In the genomic region with DNA sequence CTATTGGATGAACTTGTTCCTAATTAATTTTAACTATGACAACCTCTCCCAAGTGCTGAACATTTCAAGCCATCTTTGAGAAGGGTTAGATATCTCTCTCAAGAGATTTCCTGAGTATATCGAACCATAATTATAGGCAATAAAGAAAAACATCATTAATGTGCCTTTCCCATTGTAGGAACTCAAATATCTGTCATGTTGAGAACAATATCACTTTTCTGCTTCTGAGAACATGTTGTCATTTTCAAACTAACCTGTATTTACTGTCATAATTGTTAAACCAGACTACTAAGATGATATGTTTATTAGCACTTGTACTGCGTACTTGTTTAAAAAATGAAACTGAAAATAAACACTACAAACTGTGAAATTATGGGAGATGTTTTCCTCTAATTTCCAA, we compare ENCODE assay signal across 1 cellular context.
TF ChIP-seq lines count a peak whose summit lies in the region.

No MANE protein-coding gene starts in this region.

TF ChIP-seq in GM23338, 12 proteins besides CTCF, POLR2A, EP300 and RAD21 (continued from another document):
- TF ChIP-seq, protein P1, sequence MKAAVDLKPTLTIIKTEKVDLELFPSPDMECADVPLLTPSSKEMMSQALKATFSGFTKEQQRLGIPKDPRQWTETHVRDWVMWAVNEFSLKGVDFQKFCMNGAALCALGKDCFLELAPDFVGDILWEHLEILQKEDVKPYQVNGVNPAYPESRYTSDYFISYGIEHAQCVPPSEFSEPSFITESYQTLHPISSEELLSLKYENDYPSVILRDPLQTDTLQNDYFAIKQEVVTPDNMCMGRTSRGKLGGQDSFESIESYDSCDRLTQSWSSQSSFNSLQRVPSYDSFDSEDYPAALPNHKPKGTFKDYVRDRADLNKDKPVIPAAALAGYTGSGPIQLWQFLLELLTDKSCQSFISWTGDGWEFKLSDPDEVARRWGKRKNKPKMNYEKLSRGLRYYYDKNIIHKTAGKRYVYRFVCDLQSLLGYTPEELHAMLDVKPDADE (IDR thresholded peaks at IDR 0.05), result no peak
- TF ChIP-seq EZH2 (IDR thresholded peaks at IDR 0.05; ENCODE audit: low read depth, unreplicated experiment) (no peak), EZH2phosphoT487 (IDR thresholded peaks at IDR 0.05; ENCODE audit: unreplicated experiment) (no peak), NANOG (IDR thresholded peaks at IDR 0.05; ENCODE audit: borderline replicate concordance) (no peak), ZNF114 (CRISPR knock-in tag; IDR thresholded peaks at IDR 0.05) (no peak), STAT1 (IDR thresholded peaks at IDR 0.05; ENCODE audit: unreplicated experiment) (no peak)
- TF ChIP-seq, protein P2, sequence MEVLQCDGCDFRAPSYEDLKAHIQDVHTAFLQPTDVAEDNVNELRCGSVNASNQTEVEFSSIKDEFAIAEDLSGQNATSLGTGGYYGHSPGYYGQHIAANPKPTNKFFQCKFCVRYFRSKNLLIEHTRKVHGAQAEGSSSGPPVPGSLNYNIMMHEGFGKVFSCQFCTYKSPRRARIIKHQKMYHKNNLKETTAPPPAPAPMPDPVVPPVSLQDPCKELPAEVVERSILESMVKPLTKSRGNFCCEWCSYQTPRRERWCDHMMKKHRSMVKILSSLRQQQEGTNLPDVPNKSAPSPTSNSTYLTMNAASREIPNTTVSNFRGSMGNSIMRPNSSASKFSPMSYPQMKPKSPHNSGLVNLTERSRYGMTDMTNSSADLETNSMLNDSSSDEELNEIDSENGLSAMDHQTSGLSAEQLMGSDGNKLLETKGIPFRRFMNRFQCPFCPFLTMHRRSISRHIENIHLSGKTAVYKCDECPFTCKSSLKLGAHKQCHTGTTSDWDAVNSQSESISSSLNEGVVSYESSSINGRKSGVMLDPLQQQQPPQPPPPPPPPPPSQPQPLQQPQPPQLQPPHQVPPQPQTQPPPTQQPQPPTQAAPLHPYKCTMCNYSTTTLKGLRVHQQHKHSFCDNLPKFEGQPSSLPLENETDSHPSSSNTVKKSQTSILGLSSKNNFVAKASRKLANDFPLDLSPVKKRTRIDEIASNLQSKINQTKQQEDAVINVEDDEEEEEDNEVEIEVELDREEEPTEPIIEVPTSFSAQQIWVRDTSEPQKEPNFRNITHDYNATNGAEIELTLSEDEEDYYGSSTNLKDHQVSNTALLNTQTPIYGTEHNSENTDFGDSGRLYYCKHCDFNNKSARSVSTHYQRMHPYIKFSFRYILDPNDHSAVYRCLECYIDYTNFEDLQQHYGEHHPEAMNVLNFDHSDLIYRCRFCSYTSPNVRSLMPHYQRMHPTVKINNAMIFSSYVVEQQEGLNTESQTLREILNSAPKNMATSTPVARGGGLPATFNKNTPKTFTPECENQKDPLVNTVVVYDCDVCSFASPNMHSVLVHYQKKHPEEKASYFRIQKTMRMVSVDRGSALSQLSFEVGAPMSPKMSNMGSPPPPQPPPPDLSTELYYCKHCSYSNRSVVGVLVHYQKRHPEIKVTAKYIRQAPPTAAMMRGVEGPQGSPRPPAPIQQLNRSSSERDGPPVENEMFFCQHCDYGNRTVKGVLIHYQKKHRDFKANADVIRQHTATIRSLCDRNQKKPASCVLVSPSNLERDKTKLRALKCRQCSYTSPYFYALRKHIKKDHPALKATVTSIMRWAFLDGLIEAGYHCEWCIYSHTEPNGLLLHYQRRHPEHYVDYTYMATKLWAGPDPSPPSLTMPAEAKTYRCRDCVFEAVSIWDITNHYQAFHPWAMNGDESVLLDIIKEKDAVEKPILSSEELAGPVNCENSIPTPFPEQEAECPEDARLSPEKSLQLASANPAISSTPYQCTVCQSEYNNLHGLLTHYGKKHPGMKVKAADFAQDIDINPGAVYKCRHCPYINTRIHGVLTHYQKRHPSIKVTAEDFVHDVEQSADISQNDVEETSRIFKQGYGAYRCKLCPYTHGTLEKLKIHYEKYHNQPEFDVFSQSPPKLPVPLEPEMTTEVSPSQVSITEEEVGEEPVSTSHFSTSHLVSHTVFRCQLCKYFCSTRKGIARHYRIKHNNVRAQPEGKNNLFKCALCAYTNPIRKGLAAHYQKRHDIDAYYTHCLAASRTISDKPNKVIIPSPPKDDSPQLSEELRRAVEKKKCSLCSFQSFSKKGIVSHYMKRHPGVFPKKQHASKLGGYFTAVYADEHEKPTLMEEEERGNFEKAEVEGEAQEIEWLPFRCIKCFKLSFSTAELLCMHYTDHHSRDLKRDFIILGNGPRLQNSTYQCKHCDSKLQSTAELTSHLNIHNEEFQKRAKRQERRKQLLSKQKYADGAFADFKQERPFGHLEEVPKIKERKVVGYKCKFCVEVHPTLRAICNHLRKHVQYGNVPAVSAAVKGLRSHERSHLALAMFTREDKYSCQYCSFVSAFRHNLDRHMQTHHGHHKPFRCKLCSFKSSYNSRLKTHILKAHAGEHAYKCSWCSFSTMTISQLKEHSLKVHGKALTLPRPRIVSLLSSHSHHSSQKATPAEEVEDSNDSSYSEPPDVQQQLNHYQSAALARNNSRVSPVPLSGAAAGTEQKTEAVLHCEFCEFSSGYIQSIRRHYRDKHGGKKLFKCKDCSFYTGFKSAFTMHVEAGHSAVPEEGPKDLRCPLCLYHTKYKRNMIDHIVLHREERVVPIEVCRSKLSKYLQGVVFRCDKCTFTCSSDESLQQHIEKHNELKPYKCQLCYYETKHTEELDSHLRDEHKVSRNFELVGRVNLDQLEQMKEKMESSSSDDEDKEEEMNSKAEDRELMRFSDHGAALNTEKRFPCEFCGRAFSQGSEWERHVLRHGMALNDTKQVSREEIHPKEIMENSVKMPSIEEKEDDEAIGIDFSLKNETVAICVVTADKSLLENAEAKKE (CRISPR knock-in tag; IDR thresholded peaks at IDR 0.05), result no peak
TF ChIP-seq in GM23338: peak in this region for 0.
